Comparison of ENCODE assay signal across 13 cellular contexts in genomic region chr10:100350914-100351485, GRCh38. TPM values are rescaled to one million over a fixed set of nuclear protein-coding genes. Genes with fewer than 3 reads are reported as not detected.
DNase-seq lines count a peak whose midpoint lies in the region; ATAC-seq, FAIRE-seq and TF ChIP-seq lines count a peak whose summit lies in the region.
"Had no signal": no experiment of that assay in that cellular context is flagged by ENCODE, and none has a peak within 500 bp of the region (broad histone marks: within the 10 kb centered on the region; RNA-seq: fewer than 3 reads in every experiment).

No MANE protein-coding gene starts in this region.

- TF ChIP-seq CTCF in glutamatergic neuron (IDR thresholded peaks at IDR 0.05; ENCODE audit: partially characterized antibody, unreplicated experiment) = no peak

- no peak for FAIRE-seq in H54 (lab: Jason Lieb, UNC)
- FAIRE-seq: TTC549 had no signal

- no peaks in the 10 kb centered on the region for H3K9me3 Mint-ChIP-seq in activated T-cell treated with anti-CD3 and anti-CD28 coated beads, Interleukin-2, amount 50 U/mL, for 24 hours
- no peaks in the 10 kb centered on the region for H3K9me3 Mint-ChIP-seq in activated naive CD8-positive, alpha-beta T cell treated with anti-CD3 and anti-CD28 coated beads, Interleukin-2, amount 10 ng/mL, durations not matched to agents 7 days and 5 days
- H3K9me3 Mint-ChIP-seq in glutamatergic neuron (ENCODE audit: unreplicated experiment) = peaks cover 17% of the 10 kb centered on the region
- H3K9me3 Mint-ChIP-seq: naive B cell had no signal

- peak overlapping the region; percentile 94 for H3K4me3 Mint-ChIP-seq in activated T-cell treated with anti-CD3 and anti-CD28 coated beads, Interleukin-2, amount 50 U/mL, for 24 hours
- H3K4me3 Mint-ChIP-seq in activated naive CD8-positive, alpha-beta T cell treated with anti-CD3 and anti-CD28 coated beads, Interleukin-2, amount 10 ng/mL, durations not matched to agents 7 days and 5 days = peak overlapping the region; percentile 100
- H3K4me3 Mint-ChIP-seq in glutamatergic neuron (ENCODE audit: unreplicated experiment) = peak overlapping the region; percentile 97
- H3K4me3 Mint-ChIP-seq: activated naive CD8-positive, alpha-beta T cell had no signal

- TF ChIP-seq POLR2A in H54 (IDR thresholded peaks at IDR 0.05; ENCODE audit: low read depth, low read length) = no peak

- ATAC-seq in activated naive CD8-positive, alpha-beta T cell treated with anti-CD3 and anti-CD28 coated beads, Interleukin-2, amount 10 ng/mL, durations not matched to agents 7 days and 5 days (ENCODE audit: low read depth) = no peak
- no peak for ATAC-seq in HG03108 (IDR thresholded peaks at IDR 0.05; ENCODE audit: unreplicated experiment)

- peak overlapping the region; percentile 80 for H3K27ac ChIP-seq in temporal lobe (ENCODE audit: low read depth, low read length)

- no peaks in the 10 kb centered on the region for H3K27me3 Mint-ChIP-seq in activated T-cell treated with anti-CD3 and anti-CD28 coated beads, Interleukin-2, amount 50 U/mL, for 24 hours
- no peaks in the 10 kb centered on the region for H3K27me3 Mint-ChIP-seq in activated naive CD8-positive, alpha-beta T cell treated with anti-CD3 and anti-CD28 coated beads, Interleukin-2, amount 10 ng/mL, durations not matched to agents 7 days and 5 days
- peaks cover 14% of the 10 kb centered on the region for H3K27me3 Mint-ChIP-seq in glutamatergic neuron (ENCODE audit: unreplicated experiment)
- H3K27me3 Mint-ChIP-seq: activated naive CD8-positive, alpha-beta T cell; naive B cell had no signal

- peaks cover 36% of the 10 kb centered on the region for H3K4me1 Mint-ChIP-seq in activated T-cell treated with anti-CD3 and anti-CD28 coated beads, Interleukin-2, amount 50 U/mL, for 24 hours (ENCODE audit: low read depth)
- H3K4me1 Mint-ChIP-seq in activated naive CD8-positive, alpha-beta T cell treated with anti-CD3 and anti-CD28 coated beads, Interleukin-2, amount 10 ng/mL, durations not matched to agents 7 days and 5 days = peaks cover 60% of the 10 kb centered on the region
- H3K4me1 Mint-ChIP-seq in glutamatergic neuron (ENCODE audit: low read depth, unreplicated experiment) = peaks cover 45% of the 10 kb centered on the region

- H3K27ac Mint-ChIP-seq in activated T-cell treated with anti-CD3 and anti-CD28 coated beads, Interleukin-2, amount 50 U/mL, for 24 hours = no peak overlapping the region
- H3K27ac Mint-ChIP-seq in activated naive CD8-positive, alpha-beta T cell treated with anti-CD3 and anti-CD28 coated beads, Interleukin-2, amount 10 ng/mL, durations not matched to agents 7 days and 5 days = peak overlapping the region; percentile 42
- H3K27ac Mint-ChIP-seq in glutamatergic neuron (ENCODE audit: unreplicated experiment) = peak overlapping the region; percentile 56
- H3K27ac Mint-ChIP-seq: activated naive CD8-positive, alpha-beta T cell had no signal

- POLR2A ChIA-PET in activated naive CD8-positive, alpha-beta T cell treated with anti-CD3 and anti-CD28 coated beads, Interleukin-2, amount 10 ng/mL, durations not matched to agents 7 days and 5 days (lab: Charles Lee) = interaction anchor here (1.4 to 11.4 kb wide), 4 partner anchors 10 to 160 kb away, joined by 4 to 131 read pairs (median 10); no protein-coding TSS in a partner anchor

- DNase-seq in activated T-cell treated with anti-CD3 and anti-CD28 coated beads, Interleukin-2, amount 50 U/mL, for 24 hours = no peak
- DNase-seq in activated T-cell treated with anti-CD3 and anti-CD28 coated beads, Interleukin-2, amount 50 U/mL, for 1 hour = no peak
- DNase-seq in activated naive CD8-positive, alpha-beta T cell treated with anti-CD3 and anti-CD28 coated beads, Interleukin-2, amount 10 ng/mL, durations not matched to agents 7 days and 5 days = no peak
- DNase-seq in glutamatergic neuron = no peak
- DNase-seq in AG20443 (ENCODE audit: low spot score) = no peak
- no peak for DNase-seq in H54 (ENCODE audit: insufficient read length, low spot score)
- DNase-seq: MG63, naive B cell, NCI-H774 had no signal

- H3K36me3 Mint-ChIP-seq in activated T-cell treated with anti-CD3 and anti-CD28 coated beads, Interleukin-2, amount 50 U/mL, for 24 hours (ENCODE audit: low read depth) = peaks cover 94% of the 10 kb centered on the region
- peaks cover 81% of the 10 kb centered on the region for H3K36me3 Mint-ChIP-seq in activated naive CD8-positive, alpha-beta T cell treated with anti-CD3 and anti-CD28 coated beads, Interleukin-2, amount 10 ng/mL, durations not matched to agents 7 days and 5 days
- peaks cover 26% of the 10 kb centered on the region for H3K36me3 Mint-ChIP-seq in glutamatergic neuron (ENCODE audit: unreplicated experiment)

RNA-seq across cellular contexts. Expression of gene SCD, which starts 4.0 kb away (rescaled TPM):
- total RNA-seq in activated naive CD8-positive, alpha-beta T cell treated with anti-CD3 and anti-CD28 coated beads, Interleukin-2, amount 10 ng/mL, durations not matched to agents 7 days and 5 days = 100 to 1,000 TPM; 212 to 220 TPM
- total RNA-seq in glutamatergic neuron (ENCODE audit: unreplicated experiment) = 589 TPM
- total RNA-seq in temporal lobe = 174 TPM

RNA-seq across cellular contexts. Expression of gene PKD2L1, which starts 21.0 kb away (rescaled TPM):
- total RNA-seq in activated naive CD8-positive, alpha-beta T cell treated with anti-CD3 and anti-CD28 coated beads, Interleukin-2, amount 10 ng/mL, durations not matched to agents 7 days and 5 days = not detected
- 0.44 TPM for total RNA-seq in glutamatergic neuron (ENCODE audit: unreplicated experiment)
- 0.25 TPM for total RNA-seq in temporal lobe
